14 cellular contexts compared by ENCODE assay signal in genomic region chr7:44057849-44058758, GRCh38. TPM values are rescaled to one million over a fixed set of nuclear protein-coding genes. Genes with fewer than 3 reads are reported as not detected.
DNase-seq lines count a peak whose midpoint lies in the region; ATAC-seq and TF ChIP-seq lines count a peak whose summit lies in the region.
"Had no signal": no experiment of that assay in that cellular context is flagged by ENCODE, and none has a peak within 500 bp of the region (broad histone marks: within the 10 kb centered on the region; RNA-seq: fewer than 3 reads in every experiment).

No MANE protein-coding gene starts in this region.

- BruUV-seq in Panc1 (replicated peaks; lab: Mats Ljungman, UMichigan) = no TSS peak

- ATAC-seq in Panc1 (0 out of 2 replicates have a peak, but pooled peaks have one; percentile 3), GM19467 (IDR thresholded peaks at IDR 0.05; ENCODE audit: unreplicated experiment) (no peak)

- no peaks in the 10 kb centered on the region for H3K9me3 ChIP-seq in Panc1 (ENCODE audit: control insufficient read depth, insufficient read depth, low read depth, low read length)
- no peaks in the 10 kb centered on the region for H3K9me3 ChIP-seq in esophagus squamous epithelium
- no peaks in the 10 kb centered on the region for H3K9me3 ChIP-seq in spleen

- peaks cover 10% of the 10 kb centered on the region; the same call in 1 of the 2 replicates for H3K36me3 ChIP-seq in Panc1 (ENCODE audit: control insufficient read depth, insufficient read depth, low read length)
- peaks cover 47 to 99% (median 70%) of the 10 kb centered on the region in 3 donors for H3K36me3 ChIP-seq in esophagus squamous epithelium
- peaks cover 5 to 100% (median 92%) of the 10 kb centered on the region in 6 donors for H3K36me3 ChIP-seq in spleen

- H3K4me3 ChIP-seq in Panc1 (ENCODE audit: low read depth in 2 of 2, low read length in 2 of 2) (no peak overlapping the region), esophagus squamous epithelium (no peak overlapping the region), spleen (no peak overlapping the region)

- CTCF ChIA-PET in Panc1 (lab: Charles Lee) = no interaction called here

- peak; percentile 14 for DNase-seq in activated T-cell treated with anti-CD3 and anti-CD28 coated beads, Interleukin-2, amount 50 U/mL, for 1 hour
- no peak for DNase-seq in activated T-cell treated with anti-CD3 and anti-CD28 coated beads for 4 hours
- no peak for DNase-seq in Panc1 (ENCODE audit: low read depth, low spot score)
- no peak for DNase-seq in esophagus squamous epithelium (lab: John Stamatoyannopoulos, UW)
- DNase-seq in spleen = peak; percentile 89
- DNase-seq in NCI-H345 (lab: John Stamatoyannopoulos, UW) = no peak
- DNase-seq in NOMO-1 treated with DMSO at 0.1 percent for 48 hours (lab: John Stamatoyannopoulos, UW; ENCODE audit: unreplicated experiment) = no peak
- DNase-seq: DMS79; NCI-H2107; occipital lobe; stimulated activated CD4-positive, alpha-beta T cell treated with anti-CD3 and anti-CD28 coated beads, Interleukin-4, amount 100 ng/mL, for 1 hour had no signal

- intact Hi-C loops in Panc1 (cut with micrococcal nuclease; ENCODE audit: unreplicated experiment) = no loop called here
- intact Hi-C loops in esophagus squamous epithelium (cut with DNase I) = no loop called here
- intact Hi-C loops in spleen (cut with DNase I; ENCODE audit: low total_unique reads) = no loop called here

- in situ Hi-C loops in Panc1 (cut with HindIII; ENCODE audit: low pct_unique_long_range_greater_than_20kb, low sequenced_read_pairs) = no loop called here

- H3K27ac ChIP-seq in Panc1 (ENCODE audit: low read length) (no peak overlapping the region), esophagus squamous epithelium (peak overlapping the region; percentile 51 to 85 (median 80)), spleen (peak overlapping the region in 6 of 8 donors; percentile 61 to 94 (median 85))

- H3K27me3 ChIP-seq in Panc1 (ENCODE audit: control insufficient read depth, insufficient read depth, low read length) = no peaks in the 10 kb centered on the region
- H3K27me3 ChIP-seq in esophagus squamous epithelium = no peaks in the 10 kb centered on the region
- H3K27me3 ChIP-seq in spleen (replicated peaks in 1 of 7) = no peaks in the 10 kb centered on the region

- peaks cover 5% of the 10 kb centered on the region; the same call in 1 of the 2 replicates for H3K4me1 ChIP-seq in Panc1 (ENCODE audit: control insufficient read depth, insufficient read depth, low read length)
- peaks cover 8 to 40% (median 17%) of the 10 kb centered on the region in 3 donors for H3K4me1 ChIP-seq in esophagus squamous epithelium
- H3K4me1 ChIP-seq in spleen = peaks cover 7 to 96% (median 62%) of the 10 kb centered on the region in 6 donors

- POLR2A ChIA-PET in Panc1 (lab: Charles Lee) = no interaction called here

- 65 to 70% methylated on average over 17 to 20 of the region's 30 CpGs for WGBS in esophagus squamous epithelium, 2 donors
- 81 to 90% (median 88%) methylated on average over 28 to 30 of the region's 30 CpGs for WGBS in spleen, 5 donors

- TF ChIP-seq CTCF in Panc1 (IDR thresholded peaks at IDR 0.05) = no peak
- TF ChIP-seq CTCF in esophagus squamous epithelium (IDR thresholded peaks at IDR 0.05) = peak in 1 of 6 experiments; percentile 38
- no peak for TF ChIP-seq CTCF in spleen (IDR thresholded peaks at IDR 0.05 in 8 of 11, conservative IDR thresholded peaks at IDR 0.05 in 3 of 11)

- no peak for TF ChIP-seq POLR2A in esophagus squamous epithelium (IDR thresholded peaks at IDR 0.05)
- no peak for TF ChIP-seq POLR2A in spleen (IDR thresholded peaks at IDR 0.05)

RNA-seq across cellular contexts. Expression of gene PGAM2, which starts 7.3 kb away (rescaled TPM):
- total RNA-seq in Panc1 (2021; ENCODE audit: unreplicated experiment) = 1.3 TPM
- polyA plus RNA-seq in Panc1 (2012; ENCODE audit: insufficient read length) = 0.99 TPM
- 1 to 10 TPM in 2 of 4 donors, under 1 TPM in 1, not detected in 1; 0.57 to 1.6 (median 1.3) TPM for total RNA-seq in esophagus squamous epithelium
- total RNA-seq in spleen = 1 to 10 TPM in 4 of 7 donors, under 1 TPM in 2, not detected in 1; 0.75 to 2.8 (median 1.2) TPM
- 1 to 10 TPM; 1.6 to 4.0 (median 2.6) TPM for polyA plus RNA-seq in spleen
- total RNA-seq: A673, kidney epithelial cell had no signal

RNA-seq across cellular contexts. Expression of gene DBNL, which starts 13.6 kb away (rescaled TPM):
- total RNA-seq in Panc1 (2021; ENCODE audit: unreplicated experiment) (111 TPM), esophagus squamous epithelium (100 to 1,000 TPM; 185 to 337 (median 225) TPM), spleen (100 to 1,000 TPM; 169 to 257 (median 210) TPM)
- polyA plus RNA-seq in Panc1 (2012; ENCODE audit: insufficient read length) = 215 TPM
- 100 to 1,000 TPM; 118 to 205 (median 134) TPM for polyA plus RNA-seq in spleen

RNA-seq across cellular contexts. Expression of gene POLM, which starts 24.2 kb away (rescaled TPM):
- total RNA-seq in Panc1 (2021; ENCODE audit: unreplicated experiment) (36.9 TPM), esophagus squamous epithelium (10 to 100 TPM; 24.1 to 45.9 (median 24.8) TPM), spleen (100 to 1,000 TPM in 1 of 7 donors, 10 to 100 TPM in 6; 42.8 to 104 (median 63.4) TPM)
- 25.4 TPM for polyA plus RNA-seq in Panc1 (2012; ENCODE audit: insufficient read length)
- 10 to 100 TPM; 22.0 to 44.9 (median 30.3) TPM for polyA plus RNA-seq in spleen

RNA-seq across cellular contexts. Expression of gene AEBP1, which starts 46.0 kb away (rescaled TPM):
- total RNA-seq in Panc1 (2021; ENCODE audit: unreplicated experiment) = 0.62 TPM
- 1.2 TPM for polyA plus RNA-seq in Panc1 (2012; ENCODE audit: insufficient read length)
- total RNA-seq in esophagus squamous epithelium = 10 to 100 TPM in 2 of 4 donors, 1 to 10 TPM in 2; 4.6 to 83.9 (median 25.2) TPM
- 100 to 1,000 TPM in 2 of 7 donors, 10 to 100 TPM in 5; 67.5 to 106 (median 88.3) TPM for total RNA-seq in spleen
- polyA plus RNA-seq in spleen = 10 to 100 TPM; 41.3 to 71.7 (median 49.7) TPM

Comparison
In these comparisons a context has a peak if more than half of its experiments do, and no peak if none do; other contexts are left out.
1. DNase-seq: peak in activated T-cell treated with anti-CD3 and anti-CD28 coated beads, Interleukin-2, amount 50 U/mL, for 1 hour (single experiment) and spleen (single experiment); none in activated T-cell treated with anti-CD3 and anti-CD28 coated beads for 4 hours (single experiment), Panc1 (single experiment), esophagus squamous epithelium (single experiment), NCI-H345 (single experiment) and NOMO-1 treated with DMSO at 0.1 percent for 48 hours (single experiment).